In genomic region chr5:3122985-3123762, GRCh38 we compare ENCODE assay signal across 25 cellular contexts.
"Had no signal": no experiment of that assay in that cellular context is flagged by ENCODE, and none has a peak within 500 bp of the region (broad histone marks: within the 10 kb centered on the region; RNA-seq: fewer than 3 reads in every experiment).

No MANE protein-coding gene starts in this region.

- H3K4me1 ChIP-seq: ascending aorta, esophagus muscularis mucosa, gastroesophageal sphincter, heart left ventricle, tibial artery, uterus had no signal

- H3K27ac Mint-ChIP-seq: activated CD4-positive, alpha-beta T cell treated with anti-CD3 and anti-CD28 coated beads, Interleukin-2, amount 10 ng/mL, durations not matched to agents 7 days and 5 days; activated naive CD4-positive, alpha-beta T cell treated with anti-CD3 and anti-CD28 coated beads, Interleukin-2, amount 50 U/mL, for 24 hours; activated T-cell treated with anti-CD3 and anti-CD28 coated beads, Interleukin-2, amount 50 U/mL, for 72 hours; memory B cell; naive thymus-derived CD4-positive, alpha-beta T cell had no signal

- H3K27ac ChIP-seq: ascending aorta, coronary artery, esophagus muscularis mucosa, gastroesophageal sphincter, heart left ventricle, tibial artery, uterus had no signal

- H3K4me3 ChIP-seq: ascending aorta, coronary artery, esophagus muscularis mucosa, gastroesophageal sphincter, heart left ventricle, tibial artery, uterus had no signal

- H3K27me3 ChIP-seq: ascending aorta had no signal

- H3K4me3 Mint-ChIP-seq: activated CD4-positive, alpha-beta T cell treated with anti-CD3 and anti-CD28 coated beads, Interleukin-2, amount 10 ng/mL, durations not matched to agents 7 days and 5 days; activated naive CD4-positive, alpha-beta T cell treated with anti-CD3 and anti-CD28 coated beads, Interleukin-2, amount 50 U/mL, for 24 hours; activated T-cell treated with anti-CD3 and anti-CD28 coated beads, Interleukin-2, amount 50 U/mL, for 72 hours; central memory CD8-positive, alpha-beta T cell; memory B cell; naive thymus-derived CD4-positive, alpha-beta T cell had no signal

- H3K36me3 ChIP-seq: ascending aorta, esophagus muscularis mucosa, gastroesophageal sphincter, heart left ventricle, tibial artery, uterus had no signal

- H3K27me3 Mint-ChIP-seq: central memory CD8-positive, alpha-beta T cell had no signal

- H3K36me3 Mint-ChIP-seq: activated naive CD4-positive, alpha-beta T cell treated with anti-CD3 and anti-CD28 coated beads, Interleukin-2, amount 50 U/mL, for 24 hours; memory B cell; naive thymus-derived CD4-positive, alpha-beta T cell had no signal

- DNase-seq: activated CD4-positive, alpha-beta T cell treated with anti-CD3 and anti-CD28 coated beads, Interleukin-2, amount 10 ng/mL, durations not matched to agents 7 days and 5 days; activated effector memory CD4-positive, alpha-beta T cell treated with anti-CD3 and anti-CD28 coated beads, Interleukin-2, amount 50 U/mL, for 16 hours; activated T-cell treated with anti-CD3 and anti-CD28 coated beads, Interleukin-2, amount 50 U/mL, for 72 hours; effector CD4-positive, alpha-beta T cell; heart left ventricle; naive thymus-derived CD4-positive, alpha-beta T cell; occipital lobe; retina; stimulated activated CD4-positive, alpha-beta T cell treated with anti-CD3 and anti-CD28 coated beads, Interleukin-12 subunit alpha, Interleukin-12 subunit beta, amount 100 ng/mL, for 4 hours; stimulated activated CD4-positive, alpha-beta T cell treated with anti-CD3 and anti-CD28 coated beads, Interleukin-1b, Interleukin-23, amount 100 ng/mL, for 48 hours; stimulated activated CD8-positive, alpha-beta memory T cell treated with anti-CD3 and anti-CD28 coated beads, Interleukin-4, amount 100 ng/mL, for 48 hours; stimulated activated naive CD4-positive, alpha-beta T cell treated with Interleukin-2 at 50 U/mL for 16 hours; substantia nigra; T-helper 1 cell; T1000; tibial artery; uterus had no signal

- H3K9me3 Mint-ChIP-seq: activated naive CD4-positive, alpha-beta T cell treated with anti-CD3 and anti-CD28 coated beads, Interleukin-2, amount 50 U/mL, for 24 hours; activated T-cell treated with anti-CD3 and anti-CD28 coated beads, Interleukin-2, amount 50 U/mL, for 72 hours; memory B cell had no signal

- H3K4me1 Mint-ChIP-seq: activated CD4-positive, alpha-beta T cell treated with anti-CD3 and anti-CD28 coated beads, Interleukin-2, amount 10 ng/mL, durations not matched to agents 7 days and 5 days; activated naive CD4-positive, alpha-beta T cell treated with anti-CD3 and anti-CD28 coated beads, Interleukin-2, amount 50 U/mL, for 24 hours; central memory CD8-positive, alpha-beta T cell; memory B cell; naive thymus-derived CD4-positive, alpha-beta T cell had no signal

- H3K9me3 ChIP-seq: ascending aorta, esophagus muscularis mucosa, gastroesophageal sphincter, heart left ventricle, tibial artery, uterus had no signal

- ATAC-seq: activated CD4-positive, CD25-positive, alpha-beta regulatory T cell treated with anti-CD3 and anti-CD28 coated beads, Interleukin-2, amount 50 U/mL, for 24 hours; activated T-cell treated with anti-CD3 and anti-CD28 coated beads, Interleukin-2, amount 50 U/mL, for 72 hours; gastroesophageal sphincter; heart left ventricle; naive thymus-derived CD4-positive, alpha-beta T cell had no signal
